In the genomic region with DNA sequence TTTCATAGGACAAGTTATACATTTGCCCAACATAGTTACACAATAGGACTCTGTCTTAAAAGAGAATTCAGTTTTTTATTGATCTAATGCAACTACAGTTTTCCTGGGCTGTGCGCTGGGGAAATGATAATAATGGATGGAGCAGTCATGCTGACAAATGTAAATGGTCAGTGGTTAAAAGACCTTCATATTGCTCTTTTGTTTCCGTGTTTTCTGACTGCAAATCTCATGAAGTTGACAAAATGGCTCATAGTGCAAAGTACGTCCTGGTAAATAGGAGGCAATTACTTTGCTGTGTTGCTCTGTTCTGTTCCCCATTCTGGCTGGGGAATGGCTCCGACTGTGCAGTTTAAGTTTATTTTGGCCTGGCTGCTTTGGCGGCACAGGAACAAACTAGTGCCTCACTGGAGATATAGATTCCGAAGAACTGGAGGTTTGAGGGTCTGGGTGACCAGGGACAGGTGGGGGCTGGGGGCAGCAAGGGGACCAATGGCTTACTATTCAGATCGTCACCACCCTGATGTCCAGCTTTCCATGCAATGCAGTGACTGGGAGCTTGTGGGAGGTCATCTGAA, we compare ENCODE assay signal across 2 cellular contexts.
TF ChIP-seq lines count a peak whose summit lies in the region.

No MANE protein-coding gene starts in this region.

TF ChIP-seq in GM23338, 12 proteins besides CTCF, POLR2A, EP300 and RAD21:
- TF ChIP-seq JUNB (IDR thresholded peaks at IDR 0.05; ENCODE audit: unreplicated experiment): no peak
TF ChIP-seq in GM23338: peak in this region for 0.

TF ChIP-seq in GM12878, 131 proteins besides CTCF, POLR2A, EP300 and RAD21:
- TF ChIP-seq IRF4 (IDR thresholded peaks at IDR 0.05; ENCODE audit: low read depth, low read length) (no peak), SRF (IDR thresholded peaks at IDR 0.05; ENCODE audit: low read depth in 2 of 2, low read length in 2 of 2) (no peak), HCFC1 (IDR thresholded peaks at IDR 0.05; ENCODE audit: low read length) (no peak), MXI1 (IDR thresholded peaks at IDR 0.05; ENCODE audit: low read depth, low read length) (no peak), POU2F2 (IDR thresholded peaks at IDR 0.05; ENCODE audit: borderline replicate concordance, low read depth, low read length) (0 out of 3 replicates have a peak, but pooled peaks have one; percentile 31)
- TF ChIP-seq, protein P1, sequence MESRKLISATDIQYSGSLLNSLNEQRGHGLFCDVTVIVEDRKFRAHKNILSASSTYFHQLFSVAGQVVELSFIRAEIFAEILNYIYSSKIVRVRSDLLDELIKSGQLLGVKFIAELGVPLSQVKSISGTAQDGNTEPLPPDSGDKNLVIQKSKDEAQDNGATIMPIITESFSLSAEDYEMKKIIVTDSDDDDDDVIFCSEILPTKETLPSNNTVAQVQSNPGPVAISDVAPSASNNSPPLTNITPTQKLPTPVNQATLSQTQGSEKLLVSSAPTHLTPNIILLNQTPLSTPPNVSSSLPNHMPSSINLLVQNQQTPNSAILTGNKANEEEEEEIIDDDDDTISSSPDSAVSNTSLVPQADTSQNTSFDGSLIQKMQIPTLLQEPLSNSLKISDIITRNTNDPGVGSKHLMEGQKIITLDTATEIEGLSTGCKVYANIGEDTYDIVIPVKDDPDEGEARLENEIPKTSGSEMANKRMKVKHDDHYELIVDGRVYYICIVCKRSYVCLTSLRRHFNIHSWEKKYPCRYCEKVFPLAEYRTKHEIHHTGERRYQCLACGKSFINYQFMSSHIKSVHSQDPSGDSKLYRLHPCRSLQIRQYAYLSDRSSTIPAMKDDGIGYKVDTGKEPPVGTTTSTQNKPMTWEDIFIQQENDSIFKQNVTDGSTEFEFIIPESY (IDR thresholded peaks at IDR 0.05): no peak
- TF ChIP-seq, protein P2, sequence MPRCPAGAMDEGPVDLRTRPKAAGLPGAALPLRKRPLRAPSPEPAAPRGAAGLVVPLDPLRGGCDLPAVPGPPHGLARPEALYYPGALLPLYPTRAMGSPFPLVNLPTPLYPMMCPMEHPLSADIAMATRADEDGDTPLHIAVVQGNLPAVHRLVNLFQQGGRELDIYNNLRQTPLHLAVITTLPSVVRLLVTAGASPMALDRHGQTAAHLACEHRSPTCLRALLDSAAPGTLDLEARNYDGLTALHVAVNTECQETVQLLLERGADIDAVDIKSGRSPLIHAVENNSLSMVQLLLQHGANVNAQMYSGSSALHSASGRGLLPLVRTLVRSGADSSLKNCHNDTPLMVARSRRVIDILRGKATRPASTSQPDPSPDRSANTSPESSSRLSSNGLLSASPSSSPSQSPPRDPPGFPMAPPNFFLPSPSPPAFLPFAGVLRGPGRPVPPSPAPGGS (IDR thresholded peaks at IDR 0.05; ENCODE audit: borderline replicate concordance, insufficient read depth, low read depth, low read length, poor library complexity, severe bottlenecking): no peak
- TF ChIP-seq, protein P3, sequence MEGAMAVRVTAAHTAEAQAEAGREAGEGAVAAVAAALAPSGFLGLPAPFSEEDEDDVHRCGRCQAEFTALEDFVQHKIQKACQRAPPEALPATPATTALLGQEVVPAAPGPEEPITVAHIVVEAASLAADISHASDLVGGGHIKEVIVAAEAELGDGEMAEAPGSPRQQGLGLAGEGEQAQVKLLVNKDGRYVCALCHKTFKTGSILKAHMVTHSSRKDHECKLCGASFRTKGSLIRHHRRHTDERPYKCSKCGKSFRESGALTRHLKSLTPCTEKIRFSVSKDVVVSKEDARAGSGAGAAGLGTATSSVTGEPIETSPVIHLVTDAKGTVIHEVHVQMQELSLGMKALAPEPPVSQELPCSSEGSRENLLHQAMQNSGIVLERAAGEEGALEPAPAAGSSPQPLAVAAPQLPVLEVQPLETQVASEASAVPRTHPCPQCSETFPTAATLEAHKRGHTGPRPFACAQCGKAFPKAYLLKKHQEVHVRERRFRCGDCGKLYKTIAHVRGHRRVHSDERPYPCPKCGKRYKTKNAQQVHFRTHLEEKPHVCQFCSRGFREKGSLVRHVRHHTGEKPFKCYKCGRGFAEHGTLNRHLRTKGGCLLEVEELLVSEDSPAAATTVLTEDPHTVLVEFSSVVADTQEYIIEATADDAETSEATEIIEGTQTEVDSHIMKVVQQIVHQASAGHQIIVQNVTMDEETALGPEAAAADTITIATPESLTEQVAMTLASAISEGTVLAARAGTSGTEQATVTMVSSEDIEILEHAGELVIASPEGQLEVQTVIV (IDR thresholded peaks at IDR 0.05; ENCODE audit: borderline replicate concordance, partially characterized antibody): no peak
TF ChIP-seq in GM12878: peak in this region for 1.
